Comparison of ENCODE assay signal across 3 cellular contexts in the genomic region with DNA sequence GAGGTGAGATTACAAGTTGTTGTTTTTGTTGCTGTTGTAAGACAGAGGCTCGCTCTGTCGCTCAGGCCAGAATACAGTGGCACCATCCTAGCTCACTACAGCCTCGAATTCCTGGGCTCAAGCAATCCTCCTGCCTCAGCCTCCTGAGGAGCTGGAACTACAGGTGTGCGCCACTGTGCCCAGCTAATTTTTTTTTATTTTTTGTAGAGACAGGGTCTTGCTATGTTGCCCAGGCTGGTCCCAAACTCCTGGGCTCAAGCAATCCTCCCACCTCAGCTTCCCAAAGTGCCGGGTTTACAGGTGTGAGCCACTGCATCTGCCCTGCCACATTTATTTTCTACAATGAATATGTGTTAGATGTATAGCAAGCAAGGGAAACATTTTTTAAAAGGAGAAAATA.
TF ChIP-seq lines count a peak whose summit lies in the region.

No MANE protein-coding gene starts in this region.

TF ChIP-seq in HEK293, 187 proteins besides CTCF, POLR2A, EP300 and RAD21:
- peak; percentile 90 for TF ChIP-seq ZNF121 (tag by site-specific recombination; IDR thresholded peaks at IDR 0.05)

TF ChIP-seq in WTC11, 78 proteins besides CTCF, POLR2A, EP300 and RAD21:
- peak; percentile 73; the same call in 1 of the 2 replicates for TF ChIP-seq ZNF121 (CRISPR knock-in tag; IDR thresholded peaks at IDR 0.05)

TF ChIP-seq in HepG2, 621 proteins besides CTCF, POLR2A, EP300 and RAD21:
- TF ChIP-seq, protein P1, sequence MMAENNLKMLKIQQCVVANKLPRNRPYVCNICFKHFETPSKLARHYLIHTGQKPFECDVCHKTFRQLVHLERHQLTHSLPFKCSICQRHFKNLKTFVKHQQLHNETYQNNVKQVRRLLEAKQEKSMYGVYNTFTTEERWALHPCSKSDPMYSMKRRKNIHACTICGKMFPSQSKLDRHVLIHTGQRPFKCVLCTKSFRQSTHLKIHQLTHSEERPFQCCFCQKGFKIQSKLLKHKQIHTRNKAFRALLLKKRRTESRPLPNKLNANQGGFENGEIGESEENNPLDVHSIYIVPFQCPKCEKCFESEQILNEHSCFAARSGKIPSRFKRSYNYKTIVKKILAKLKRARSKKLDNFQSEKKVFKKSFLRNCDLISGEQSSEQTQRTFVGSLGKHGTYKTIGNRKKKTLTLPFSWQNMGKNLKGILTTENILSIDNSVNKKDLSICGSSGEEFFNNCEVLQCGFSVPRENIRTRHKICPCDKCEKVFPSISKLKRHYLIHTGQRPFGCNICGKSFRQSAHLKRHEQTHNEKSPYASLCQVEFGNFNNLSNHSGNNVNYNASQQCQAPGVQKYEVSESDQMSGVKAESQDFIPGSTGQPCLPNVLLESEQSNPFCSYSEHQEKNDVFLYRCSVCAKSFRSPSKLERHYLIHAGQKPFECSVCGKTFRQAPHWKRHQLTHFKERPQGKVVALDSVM (CRISPR knock-in tag; IDR thresholded peaks at IDR 0.05), result 0 out of 2 replicates have a peak, but pooled peaks have one; percentile 25
